Comparison of ENCODE assay signal across 37 cellular contexts in genomic region chr2:56898986-56899385, GRCh38.
"Had no signal": no experiment of that assay in that cellular context is flagged by ENCODE, and none has a peak within 500 bp of the region (broad histone marks: within the 10 kb centered on the region; RNA-seq: fewer than 3 reads in every experiment).

No MANE protein-coding gene starts in this region.

- H3K4me1 Mint-ChIP-seq: activated B cell treated with CpG ODN at 0.5 μM for 24 hours had no signal

- H3K27ac Mint-ChIP-seq: activated B cell treated with CpG ODN at 0.5 μM for 24 hours; activated CD4-positive, alpha-beta memory T cell treated with anti-CD3 and anti-CD28 coated beads for 36 hours; activated naive CD4-positive, alpha-beta T cell treated with anti-CD3 and anti-CD28 coated beads for 36 hours; activated naive CD4-positive, alpha-beta T cell treated with anti-CD3 and anti-CD28 coated beads, Interleukin-2, amount 50 U/mL, for 72 hours; activated T-helper 1 cell treated with anti-CD3 and anti-CD28 coated beads, Interleukin-12 subunit alpha, Interleukin-12 subunit beta, Interleukin-2, Interleukin-4 antibody, amounts not matched to agents 30 ng/mL and 10 ng/mL and 1 ng/mL, durations not matched to agents 14 hours and 24 hours and 36 hours had no signal

- H3K27ac ChIP-seq: brain microvascular endothelial cell, Peyer's patch, SJSA1, VCaP had no signal

- H3K9me3 ChIP-seq: Peyer's patch, SJSA1 had no signal

- H3K4me3 ChIP-seq: Peyer's patch, SJSA1 had no signal

- H3K27me3 Mint-ChIP-seq: activated B cell treated with CpG ODN at 0.5 μM for 24 hours; activated CD4-positive, alpha-beta memory T cell treated with anti-CD3 and anti-CD28 coated beads for 36 hours had no signal

- H3K4me3 Mint-ChIP-seq: activated B cell treated with CpG ODN at 0.5 μM for 24 hours; activated CD4-positive, alpha-beta memory T cell treated with anti-CD3 and anti-CD28 coated beads for 36 hours; activated naive CD4-positive, alpha-beta T cell treated with anti-CD3 and anti-CD28 coated beads for 36 hours; activated T-cell treated with anti-CD3 and anti-CD28 coated beads, Interleukin-2, amount 50 U/mL, for 4 hours; activated T-helper 1 cell treated with anti-CD3 and anti-CD28 coated beads, Interleukin-12 subunit alpha, Interleukin-12 subunit beta, Interleukin-2, Interleukin-4 antibody, amounts not matched to agents 30 ng/mL and 10 ng/mL and 1 ng/mL, durations not matched to agents 14 hours and 24 hours and 36 hours had no signal

- H3K36me3 ChIP-seq: brain microvascular endothelial cell, Peyer's patch, SJSA1 had no signal

- H3K27me3 ChIP-seq: brain microvascular endothelial cell, Peyer's patch, SJSA1 had no signal

- H3K4me1 ChIP-seq: Peyer's patch, SJSA1 had no signal

- DNase-seq: activated B cell treated with CpG ODN at 0.5 μM for 24 hours; activated CD4-positive, alpha-beta memory T cell treated with anti-CD3 and anti-CD28 coated beads for 36 hours; activated CD4-positive, alpha-beta T cell treated with anti-CD3 and anti-CD28 coated beads for 4 hours; activated CD4-positive, alpha-beta T cell treated with anti-CD3 and anti-CD28 coated beads, Interleukin-2, amount 50 U/mL, for 1 hour; activated CD4-positive, CD25-positive, alpha-beta regulatory T cell treated with anti-CD3 and anti-CD28 coated beads, Interleukin-2, amount 50 U/mL, for 72 hours; activated CD8-positive, alpha-beta memory T cell treated with anti-CD3 and anti-CD28 coated beads, Interleukin-2, amount 50 U/mL, for 4 hours; activated gamma-delta T cell treated with Interleukin-2 at 50 U/mL for 16 hours; activated naive CD4-positive, alpha-beta T cell treated with anti-CD3 and anti-CD28 coated beads for 36 hours; activated T-cell treated with anti-CD3 and anti-CD28 coated beads for 4 hours; activated T-cell treated with anti-CD3 and anti-CD28 coated beads, Interleukin-2, amount 50 U/mL, for 4 hours; amniotic stem cell; aorta; brain microvascular endothelial cell; central memory CD4-positive, alpha-beta T cell; NCI-H1048; NCI-H1417; NCI-H146; NCI-H187; NCI-H2029 treated with DMSO at 0.1 percent for 48 hours; NCI-H2107; NCI-H2171; NCI-H510A; NCI-H526; NCI-H748 treated with DMSO at 0.1 percent for 48 hours; NK-92 treated with Interleukin-12 subunit alpha and Interleukin-12 subunit beta, amount 100 ng/mL, for 24 hours; PC-3; Peyer's patch; RPMI8226; SHP77 treated with DMSO at 0.1 percent for 48 hours; SW 1271; T-helper 1 cell; T-helper 2 cell; T-helper 9 cell had no signal

- H3K36me3 Mint-ChIP-seq: activated CD4-positive, alpha-beta memory T cell treated with anti-CD3 and anti-CD28 coated beads for 36 hours; activated naive CD4-positive, alpha-beta T cell treated with anti-CD3 and anti-CD28 coated beads, Interleukin-2, amount 50 U/mL, for 72 hours had no signal

- ATAC-seq: activated naive CD4-positive, alpha-beta T cell treated with anti-CD3 and anti-CD28 coated beads, Interleukin-2, amount 50 U/mL, for 72 hours; activated T-cell treated with anti-CD3 and anti-CD28 coated beads, Interleukin-2, amount 50 U/mL, for 4 hours; PC-3 had no signal
